26 cellular contexts compared by ENCODE assay signal in genomic region chr7:18975276-18975675, GRCh38.
DNase-seq lines count a peak whose midpoint lies in the region; ATAC-seq, FAIRE-seq and TF ChIP-seq lines count a peak whose summit lies in the region.
"Had no signal": no experiment of that assay in that cellular context is flagged by ENCODE, and none has a peak within 500 bp of the region (broad histone marks: within the 10 kb centered on the region; RNA-seq: fewer than 3 reads in every experiment).

No MANE protein-coding gene starts in this region.

- CTCF ChIA-PET in Panc1 (lab: Charles Lee) = no interaction called here
- CTCF ChIA-PET in GM10248 (lab: Yijun Ruan, JAX) = no interaction called here

- TF ChIP-seq POLR2A in H54 (IDR thresholded peaks at IDR 0.05; ENCODE audit: low read depth, low read length) = no peak

- H3K27me3 ChIP-seq in Panc1 (ENCODE audit: control insufficient read depth, insufficient read depth, low read length) (no peaks in the 10 kb centered on the region), keratinocyte (ENCODE audit: control insufficient read depth, extremely low read depth, insufficient read depth, low read length) (no peaks in the 10 kb centered on the region)
- H3K27me3 ChIP-seq: right atrium auricular region, spleen had no signal

- intact Hi-C loops in Panc1 (cut with micrococcal nuclease; ENCODE audit: unreplicated experiment) = no loop called here

- H3K4me3 ChIP-seq in Panc1 (ENCODE audit: low read depth in 2 of 2, low read length in 2 of 2) (no peak overlapping the region), keratinocyte (ENCODE audit: control insufficient read depth in 2 of 3, extremely low read depth in 1 of 3, insufficient read depth in 2 of 3, low read depth in 1 of 3, low read length in 3 of 3) (no peak overlapping the region)
- H3K4me3 ChIP-seq: right atrium auricular region, spleen had no signal

- H3K36me3 ChIP-seq in Panc1 (ENCODE audit: control insufficient read depth, insufficient read depth, low read length) (no peaks in the 10 kb centered on the region), keratinocyte (ENCODE audit: control insufficient read depth in 2 of 2, extremely low read depth in 1 of 2, insufficient read depth in 2 of 2, low read length in 2 of 2) (no peaks in the 10 kb centered on the region)
- H3K36me3 ChIP-seq: right atrium auricular region, WERI-Rb-1 had no signal

- BruUV-seq in Panc1 (replicated peaks; lab: Mats Ljungman, UMichigan) = no TSS peak

- no peak overlapping the region for H3K9ac ChIP-seq in keratinocyte (ENCODE audit: control insufficient read depth, extremely low read depth, insufficient read depth, low read length)

- no peaks in the 10 kb centered on the region for H3K79me2 ChIP-seq in keratinocyte (ENCODE audit: control insufficient read depth, insufficient read depth, low read length)

- ATAC-seq in Panc1 = no peak
- ATAC-seq: activated T-helper 17 cell treated with anti-CD3 and anti-CD28 coated beads, Interleukin-2, amount 50 U/mL, for 72 hours; effector memory CD8-positive, alpha-beta T cell had no signal

- no peaks in the 10 kb centered on the region for H4K20me1 ChIP-seq in keratinocyte (ENCODE audit: control insufficient read depth, extremely low read depth, insufficient read depth, low read length)

- H3K9me1 ChIP-seq in keratinocyte (ENCODE audit: control insufficient read depth, extremely low read depth, insufficient read depth, low read length) = no peaks in the 10 kb centered on the region

- H3K27ac ChIP-seq in Panc1 (ENCODE audit: low read length) (peak overlapping the region; percentile 70; the same call in 1 of the 2 replicates), keratinocyte (ENCODE audit: control insufficient read depth, insufficient read depth, low read length) (peak overlapping the region; percentile 48)
- H3K27ac ChIP-seq: 22Rv1, C4-2B, right atrium auricular region, spleen, WERI-Rb-1 had no signal

- no peak overlapping the region for H3K4me2 ChIP-seq in keratinocyte (ENCODE audit: control insufficient read depth, extremely low read depth, insufficient read depth, low read depth, low read length)

- FAIRE-seq in keratinocyte (lab: Jason Lieb, UNC) = peak; percentile 52
- FAIRE-seq in H54 (lab: Jason Lieb, UNC) = no peak

- H3K4me1 ChIP-seq in Panc1 (ENCODE audit: control insufficient read depth, insufficient read depth, low read length) = 0 out of 2 replicates have a peak, but pooled peaks cover 5% of the 10 kb centered on the region
- H3K4me1 ChIP-seq in keratinocyte (ENCODE audit: control insufficient read depth, extremely low read depth, insufficient read depth, low read length) = peaks cover 57% of the 10 kb centered on the region
- H3K4me1 ChIP-seq: spleen had no signal

- POLR2A ChIA-PET in Panc1 (lab: Charles Lee) (no interaction called here), GM10248 (lab: Yijun Ruan, JAX) (no interaction called here)

- no peaks in the 10 kb centered on the region for H3K9me3 ChIP-seq in Panc1 (ENCODE audit: control insufficient read depth, insufficient read depth, low read depth, low read length)
- no peaks in the 10 kb centered on the region for H3K9me3 ChIP-seq in keratinocyte (ENCODE audit: control insufficient read depth, low read depth, low read length)
- H3K9me3 ChIP-seq: right atrium auricular region had no signal

- H2AFZ ChIP-seq in keratinocyte (ENCODE audit: control insufficient read depth, low read length) = no peak overlapping the region

- DNase-seq in NCI-H2171 treated with DMSO at 0.1 percent for 48 hours (lab: John Stamatoyannopoulos, UW) (peak; percentile 45), NCI-H2171 (lab: John Stamatoyannopoulos, UW) (no peak), Panc1 (ENCODE audit: low read depth, low spot score) (no peak), keratinocyte (ENCODE audit: low read depth, low spot score) (no peak), SKM-1 treated with dmso at 0.1 percent for 144 hours (lab: John Stamatoyannopoulos, UW; ENCODE audit: unreplicated experiment) (no peak), GM10248 (ENCODE audit: extremely low spot score) (no peak), H54 (ENCODE audit: insufficient read length, low spot score) (no peak)
- no peak for DNase-seq in activated naive CD4-positive, alpha-beta T cell treated with anti-CD3 and anti-CD28 coated beads, Interleukin-2, amount 50 U/mL, for 16 hours
- DNase-seq: activated CD4-positive, alpha-beta T cell treated with anti-CD3 and anti-CD28 coated beads for 48 hours; amniotic stem cell; COR-L47; cortex of kidney; DMS79 treated with DMSO at 0.1 percent for 48 hours; effector memory CD8-positive, alpha-beta T cell; GDM1; immature natural killer cell; NCI-H146; NCI-H2107; SIG-M5; spleen; stimulated activated CD4-positive, alpha-beta T cell treated with anti-CD3 and anti-CD28 coated beads, Interleukin-2, amount 100 ng/mL, for 24 hours; WERI-Rb-1 had no signal

- dilution Hi-C loops in keratinocyte (cut with MboI; ENCODE audit: extremely low pct_ligation_motif_present, low sequenced_read_pairs) = no loop called here

- in situ Hi-C loops in Panc1 (cut with HindIII; ENCODE audit: low pct_unique_long_range_greater_than_20kb, low sequenced_read_pairs) = no loop called here

- TF ChIP-seq CTCF in Panc1 (IDR thresholded peaks at IDR 0.05) = no peak
- no peak for TF ChIP-seq CTCF in keratinocyte (optimal IDR thresholded peaks at IDR 0.05 in 1 of 3, IDR thresholded peaks at IDR 0.05 in 1 of 3, conservative IDR thresholded peaks at IDR 0.05 in 1 of 3; ENCODE audit: extremely low read depth in 1 of 3, insufficient read depth in 2 of 3, low read length in 3 of 3)
- TF ChIP-seq CTCF in GM10248 (IDR thresholded peaks at IDR 0.05; ENCODE audit: control extremely low read depth, extremely low read depth, low read depth, missing control alignments) = no peak
